10 cellular contexts compared by ENCODE assay signal in the genomic region with DNA sequence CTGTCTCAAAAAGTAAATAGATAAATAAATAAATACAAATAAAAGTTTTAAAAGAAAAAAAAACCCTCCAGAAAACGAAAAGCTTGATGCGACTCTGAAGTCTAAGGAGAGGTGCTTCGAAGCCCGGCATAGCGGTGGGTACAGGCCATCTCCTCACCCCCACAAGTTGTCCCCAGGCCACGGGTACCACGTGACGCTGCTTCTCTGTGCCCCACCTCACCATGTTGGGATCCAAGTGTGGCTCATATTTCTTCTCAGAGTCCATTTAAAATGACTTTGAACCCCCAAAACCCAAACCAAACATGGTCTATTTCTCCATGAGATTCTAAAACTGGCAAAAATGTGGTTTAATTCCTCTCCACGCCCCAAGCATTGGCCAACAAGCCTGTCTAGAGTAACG.
"Had no signal": no experiment of that assay in that cellular context is flagged by ENCODE, and none has a peak within 500 bp of the region (broad histone marks: within the 10 kb centered on the region; RNA-seq: fewer than 3 reads in every experiment).

No MANE protein-coding gene starts in this region.

- H3K9me3 ChIP-seq: HAP-1 had no signal

- H3K4me2 ChIP-seq: GM23338 had no signal

- ATAC-seq: GM23338, HCT116 had no signal

- H3K4me3 ChIP-seq: GM23248, GM23338, HAP-1 had no signal

- FAIRE-seq: H54 had no signal

- H3K36me3 ChIP-seq: HAP-1 had no signal

- DNase-seq: GM23248, GOT3, H7, H9, HCEC 1CT, HFFc6 had no signal

- H3K27ac ChIP-seq: GM23248 had no signal

- H3K4me1 ChIP-seq: HAP-1 had no signal

- H2AFZ ChIP-seq: GM23248, GM23338 had no signal

- H3K9ac ChIP-seq: GM23248 had no signal
